8 cellular contexts compared by ENCODE assay signal in genomic region chr20:62121776-62122658, GRCh38.
A peak's percentile ranks its signal among the peaks of the same experiment; 100 is the strongest.
DNase-seq lines count a peak whose midpoint lies in the region; ATAC-seq and FAIRE-seq lines count a peak whose summit lies in the region.

LSM14B (plus strand) TSS chr20:62122475; CDS start chr20:62122667, 192 bp downstream.

- peaks cover 19% of the 10 kb centered on the region for H3K36me3 ChIP-seq in effector memory CD4-positive, alpha-beta T cell (ENCODE audit: control insufficient read depth, insufficient read depth, low read length)

- peaks cover 43% of the 10 kb centered on the region for H3K4me1 ChIP-seq in effector memory CD4-positive, alpha-beta T cell (ENCODE audit: control insufficient read depth, insufficient read depth, low read length, poor library complexity, severe bottlenecking)

- ATAC-seq in GM21367 (IDR thresholded peaks at IDR 0.05; ENCODE audit: unreplicated experiment): peak; percentile 64
- peak; percentile 83 for ATAC-seq in memory B cell (ENCODE audit: low read depth)

- H3K4me3 ChIP-seq in effector memory CD4-positive, alpha-beta T cell (ENCODE audit: insufficient read depth, low read depth, low read length, poor library complexity, severe bottlenecking): peak within 1 kb of the TSS; percentile 85

- H3K4me1 Mint-ChIP-seq in memory B cell: peaks cover 15% of the 10 kb centered on the region

- H3K9me3 Mint-ChIP-seq in memory B cell: no peaks in the 10 kb centered on the region

- H3K27ac Mint-ChIP-seq in memory B cell: peak within 1 kb of the TSS; percentile 53

- H3K27me3 Mint-ChIP-seq in memory B cell: no peaks in the 10 kb centered on the region

- H3K4me3 Mint-ChIP-seq in memory B cell: peak within 1 kb of the TSS; percentile 85

- peaks cover 10% of the 10 kb centered on the region for H3K36me3 Mint-ChIP-seq in memory B cell

- H3K27ac ChIP-seq in effector memory CD4-positive, alpha-beta T cell (ENCODE audit: insufficient read depth, low read length, poor library complexity, severe bottlenecking): peak within 1 kb of the TSS; percentile 88

- no peaks in the 10 kb centered on the region for H3K27me3 ChIP-seq in effector memory CD4-positive, alpha-beta T cell (replicated peaks; ENCODE audit: control insufficient read depth, insufficient read depth, low read length, poor library complexity, severe bottlenecking)

- peak; percentile 99 for FAIRE-seq in HTR-8/SVneo (lab: Jason Lieb, UNC)

- no peaks in the 10 kb centered on the region for H3K9me3 ChIP-seq in effector memory CD4-positive, alpha-beta T cell (ENCODE audit: control insufficient read depth, low read length)

- DNase-seq in COLO829 (ENCODE audit: low spot score) (peak; percentile 97), HTR-8/SVneo (ENCODE audit: insufficient read length, low spot score) (peak; percentile 100), NOMO-1 treated with DMSO at 0.1 percent for 48 hours (lab: John Stamatoyannopoulos, UW; ENCODE audit: unreplicated experiment) (peak; percentile 94), memory B cell (ENCODE audit: low spot score in 2 of 2) (peak; percentile 87 to 96)
- DNase-seq in activated CD8-positive, alpha-beta memory T cell treated with anti-CD3 and anti-CD28 coated beads for 4 hours (ENCODE audit: low read depth in 2 of 2): peak; percentile 93
- DNase-seq in effector memory CD4-positive, alpha-beta T cell: peak; percentile 92 to 95 (median 94)
- peak; percentile 90 for DNase-seq in stimulated activated CD8-positive, alpha-beta memory T cell treated with anti-CD3 and anti-CD28 coated beads, Interleukin-12 subunit alpha, Interleukin-12 subunit beta, amount 100 ng/mL, for 1 hour (ENCODE audit: low read depth)

Comparison
In these comparisons a context has a peak if more than half of its experiments do, and no peak if none do; other contexts are left out.
1. Peak in every context shown above with its lines: DNase-seq, ATAC-seq, H3K4me3 ChIP-seq and H3K27ac ChIP-seq.